ENCODE assay signal across 1 cellular context in genomic region chr5:1100652-1101574, GRCh38.
TF ChIP-seq lines count a peak whose summit lies in the region.

No MANE protein-coding gene starts in this region.

TF ChIP-seq in HepG2, 621 proteins besides CTCF, POLR2A, EP300 and RAD21:
- TF ChIP-seq AGO2 (optimal IDR thresholded peaks at IDR 0.05; ENCODE audit: low read depth, low read length) (peak; percentile 88), ZNF780A (CRISPR knock-in tag; IDR thresholded peaks at IDR 0.05) (no peak), CERS6 (CRISPR knock-in tag; IDR thresholded peaks at IDR 0.05) (no peak), ARID4A (CRISPR knock-in tag; IDR thresholded peaks at IDR 0.05; ENCODE audit: borderline replicate concordance) (no peak), ZNF563 (CRISPR knock-in tag; IDR thresholded peaks at IDR 0.05) (no peak), USF2 (IDR thresholded peaks at IDR 0.05; ENCODE audit: low read depth, low read length) (no peak), USF2 (CRISPR knock-in tag; IDR thresholded peaks at IDR 0.05; ENCODE audit: borderline replicate concordance) (no peak), ZNF616 (CRISPR knock-in tag; IDR thresholded peaks at IDR 0.05; ENCODE audit: low read depth) (no peak), MAFG (CRISPR knock-in tag; IDR thresholded peaks at IDR 0.05) (no peak), TBP (CRISPR knock-in tag; IDR thresholded peaks at IDR 0.05) (no peak), ZSCAN9 (CRISPR knock-in tag; IDR thresholded peaks at IDR 0.05; ENCODE audit: borderline replicate concordance) (no peak), RBFOX2 (IDR thresholded peaks at IDR 0.05; ENCODE audit: low read depth, low read length) (peak; percentile 59), NR2C2 (CRISPR knock-in tag; IDR thresholded peaks at IDR 0.05; ENCODE audit: borderline replicate concordance) (no peak), ZNF687 (CRISPR knock-in tag; IDR thresholded peaks at IDR 0.05) (peak; percentile 14; the same call in 1 of the 2 replicates), MIER3 (CRISPR knock-in tag; IDR thresholded peaks at IDR 0.05; ENCODE audit: borderline replicate concordance) (no peak), MAFF (IDR thresholded peaks at IDR 0.05; ENCODE audit: low read depth, low read length) (peak; percentile 88), MAFK (conservative IDR thresholded peaks at IDR 0.05 in 1 of 2, IDR thresholded peaks at IDR 0.05 in 1 of 2; ENCODE audit: low read length in 2 of 2) (peak; percentile 88 to 96), ETV5 (CRISPR knock-in tag; IDR thresholded peaks at IDR 0.05; ENCODE audit: borderline replicate concordance) (no peak), AFF4 (CRISPR knock-in tag; IDR thresholded peaks at IDR 0.05) (no peak)
